1 cellular context compared by ENCODE assay signal in genomic region chr3:10106919-10107318, GRCh38.
TF ChIP-seq lines count a peak whose summit lies in the region.

No MANE protein-coding gene starts in this region.

TF ChIP-seq in K562, 482 proteins besides CTCF, POLR2A, EP300 and RAD21:
- TF ChIP-seq ZNF407 (IDR thresholded peaks at IDR 0.05; ENCODE audit: low read depth) (no peak), IFI16 (CRISPR knock-in tag; IDR thresholded peaks at IDR 0.05) (no peak), CBFB (CRISPR knock-in tag; IDR thresholded peaks at IDR 0.05) (no peak), MECOM (CRISPR knock-in tag; IDR thresholded peaks at IDR 0.05) (no peak), BRF2 (IDR thresholded peaks at IDR 0.05; ENCODE audit: borderline replicate concordance, insufficient read depth, insufficient read length) (no peak), CBFA2T2 (conservative IDR thresholded peaks at IDR 0.05) (peak; percentile 59), EGR1 (conservative IDR thresholded peaks at IDR 0.05) (0 out of 2 replicates have a peak, but pooled peaks have one; percentile 19), SLC30A9 (CRISPR knock-in tag; IDR thresholded peaks at IDR 0.05) (no peak), CBFA2T3 (IDR thresholded peaks at IDR 0.05) (peak; percentile 78), TBL1XR1 (IDR thresholded peaks at IDR 0.05; ENCODE audit: low read length in 2 of 2) (no peak), EP400 (IDR thresholded peaks at IDR 0.05) (no peak), POLR2AphosphoS5 (IDR thresholded peaks at IDR 0.05; ENCODE audit: control insufficient read depth, insufficient read depth, low read depth, low read length) (peak; percentile 58; the same call in 1 of the 2 replicates), HDAC3 (IDR thresholded peaks at IDR 0.05; ENCODE audit: borderline replicate concordance, partially characterized antibody) (no peak), HMGXB4 (CRISPR knock-in tag; IDR thresholded peaks at IDR 0.05) (no peak), TAL1 (IDR thresholded peaks at IDR 0.05) (peak; percentile 64), NCOR1 (IDR thresholded peaks at IDR 0.05) (peak; percentile 65), ETV5 (CRISPR knock-in tag; IDR thresholded peaks at IDR 0.05; ENCODE audit: low read depth) (no peak), SETDB1 (IDR thresholded peaks at IDR 0.05; ENCODE audit: low read length) (no peak), NR3C1 (CRISPR knock-in tag; IDR thresholded peaks at IDR 0.05) (no peak), TEAD4 (IDR thresholded peaks at IDR 0.05; ENCODE audit: low read length) (peak; percentile 55; the same call in 1 of the 2 replicates), TEAD4 (CRISPR knock-in tag; IDR thresholded peaks at IDR 0.05; ENCODE audit: borderline replicate concordance) (no peak), ELK1 (CRISPR knock-in tag; IDR thresholded peaks at IDR 0.05) (no peak), MTA2 (IDR thresholded peaks at IDR 0.05; ENCODE audit: low read depth) (peak; percentile 42; the same call in 1 of the 2 replicates), CBX1 (IDR thresholded peaks at IDR 0.05; ENCODE audit: low read depth) (no peak), TCF3 (CRISPR knock-in tag; IDR thresholded peaks at IDR 0.05) (peak; percentile 67), ARID1B (IDR thresholded peaks at IDR 0.05) (peak; percentile 68), ZNF609 (CRISPR knock-in tag; IDR thresholded peaks at IDR 0.05; ENCODE audit: borderline replicate concordance) (no peak)
TF ChIP-seq in K562: peak in this region for 10.
